Comparison of ENCODE assay signal across 1 cellular context in the genomic region with DNA sequence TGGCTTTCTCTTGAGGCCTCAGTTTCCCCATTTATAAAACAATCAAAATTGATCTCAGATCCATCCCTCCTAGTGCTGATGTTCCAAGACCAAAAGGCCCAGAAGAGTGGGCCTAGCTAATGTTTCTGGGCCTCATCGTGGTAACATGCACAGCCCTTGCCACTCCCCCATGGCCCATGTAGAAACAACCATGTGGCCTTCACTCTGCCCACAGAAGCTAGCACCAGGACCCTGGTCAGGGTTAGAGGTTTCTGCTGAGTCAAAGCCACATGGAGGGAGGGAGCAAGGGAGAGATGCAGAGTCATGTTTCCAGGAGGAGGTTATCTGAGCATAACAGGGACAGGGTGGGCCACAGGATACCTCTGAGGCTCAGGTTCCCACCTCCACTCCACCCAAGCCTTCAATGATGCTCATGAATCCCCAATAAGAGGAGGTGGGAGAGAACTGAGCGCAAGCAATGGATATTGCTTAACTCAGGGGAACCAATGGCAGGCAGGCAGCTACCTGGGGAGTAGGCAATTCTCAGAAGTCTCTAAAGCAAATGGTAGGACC.
TF ChIP-seq lines count a peak whose summit lies in the region.

No MANE protein-coding gene starts in this region.

TF ChIP-seq in K562, 482 proteins besides CTCF, POLR2A, EP300 and RAD21 (continued from another document and continues in another):
- TF ChIP-seq C11orf30 (IDR thresholded peaks at IDR 0.05; ENCODE audit: low read depth) (peak; percentile 98), TEAD4 (IDR thresholded peaks at IDR 0.05; ENCODE audit: low read length) (peak; percentile 82), TEAD4 (CRISPR knock-in tag; IDR thresholded peaks at IDR 0.05; ENCODE audit: borderline replicate concordance) (no peak), ZNF12 (CRISPR knock-in tag; IDR thresholded peaks at IDR 0.05) (no peak), YY1 (IDR thresholded peaks at IDR 0.05; ENCODE audit: borderline replicate concordance in 1 of 3, control insufficient read depth in 1 of 3, extremely low read depth in 1 of 3, insufficient read depth in 3 of 3, insufficient read length in 1 of 3, insufficient replicate concordance in 2 of 3, low read depth in 1 of 3, low read length in 2 of 3) (no peak), STAG1 (CRISPR knock-in tag; IDR thresholded peaks at IDR 0.05; ENCODE audit: borderline replicate concordance) (no peak), ZNF24 (IDR thresholded peaks at IDR 0.05) (no peak), NEUROD1 (IDR thresholded peaks at IDR 0.05; ENCODE audit: borderline replicate concordance, low read depth, low read length, partially characterized antibody) (no peak), JUND (IDR thresholded peaks at IDR 0.05; ENCODE audit: borderline replicate concordance, low read depth, low read length) (peak; percentile 59), JUND (tag; IDR thresholded peaks at IDR 0.05; ENCODE audit: borderline replicate concordance, low read depth, low read length) (peak; percentile 70; the same call in 1 of the 3 replicates), CXXC5 (CRISPR knock-in tag; IDR thresholded peaks at IDR 0.05) (peak; percentile 62; the same call in 1 of the 2 replicates), ESRRB (CRISPR knock-in tag; IDR thresholded peaks at IDR 0.05; ENCODE audit: borderline replicate concordance) (no peak), CBFA2T2 (conservative IDR thresholded peaks at IDR 0.05) (peak; percentile 82), CC2D1A (IDR thresholded peaks at IDR 0.05) (no peak), TFE3 (CRISPR knock-in tag; IDR thresholded peaks at IDR 0.05) (no peak), MEF2D (tag; conservative IDR thresholded peaks at IDR 0.05; ENCODE audit: low read depth) (no peak), NR2C1 (IDR thresholded peaks at IDR 0.05) (no peak), NR2C1 (tag; IDR thresholded peaks at IDR 0.05) (peak; percentile 69), ZMIZ1 (IDR thresholded peaks at IDR 0.05; ENCODE audit: low read depth in 2 of 2, low read length in 2 of 2) (no peak), TRIM24 (IDR thresholded peaks at IDR 0.05) (0 out of 4 replicates have a peak, but pooled peaks of 1 of the 2 experiments have one; percentile 55), BHLHE40 (IDR thresholded peaks at IDR 0.05; ENCODE audit: low read length) (no peak), RBM34 (IDR thresholded peaks at IDR 0.05; ENCODE audit: borderline replicate concordance, insufficient read depth, low read length) (no peak), ZNF395 (CRISPR knock-in tag; IDR thresholded peaks at IDR 0.05) (0 out of 2 replicates have a peak, but pooled peaks have one; percentile 7), MBD2 (IDR thresholded peaks at IDR 0.05; ENCODE audit: borderline replicate concordance, low read depth) (peak; percentile 22; the same call in 1 of the 2 replicates), KDM1A (IDR thresholded peaks at IDR 0.05) (peak; percentile 32 to 53; a peak in 3 of 4 replicates), TAF9B (IDR thresholded peaks at IDR 0.05; ENCODE audit: partially characterized antibody) (peak; percentile 62), SIX5 (IDR thresholded peaks at IDR 0.05; ENCODE audit: borderline replicate concordance in 1 of 2, insufficient read depth in 1 of 2, low read depth in 1 of 2, low read length in 2 of 2) (no peak), CHD1 (IDR thresholded peaks at IDR 0.05; ENCODE audit: low read length) (no peak), TCF3 (CRISPR knock-in tag; IDR thresholded peaks at IDR 0.05) (peak; percentile 94), MCM2 (IDR thresholded peaks at IDR 0.05; ENCODE audit: low read depth) (no peak), NCOR1 (IDR thresholded peaks at IDR 0.05) (peak; percentile 86), FIP1L1 (IDR thresholded peaks at IDR 0.05; ENCODE audit: low read depth, low read length, poor library complexity, severe bottlenecking) (no peak), MAFF (IDR thresholded peaks at IDR 0.05; ENCODE audit: low read length) (peak; percentile 97), HES1 (IDR thresholded peaks at IDR 0.05; ENCODE audit: low read depth) (no peak), ZNF76 (CRISPR knock-in tag; IDR thresholded peaks at IDR 0.05; ENCODE audit: borderline replicate concordance) (no peak), ZNF174 (CRISPR knock-in tag; IDR thresholded peaks at IDR 0.05) (0 out of 2 replicates have a peak, but pooled peaks have one; percentile 66), SMARCC2 (IDR thresholded peaks at IDR 0.05; ENCODE audit: low read depth) (no peak; the same call in 1 of the 2 replicates), POLR2G (IDR thresholded peaks at IDR 0.05; ENCODE audit: low read depth, low read length) (no peak), SFPQ (IDR thresholded peaks at IDR 0.05; ENCODE audit: low read depth, low read length) (no peak), TAL1 (IDR thresholded peaks at IDR 0.05) (peak; percentile 85), ZNF830 (CRISPR knock-in tag; IDR thresholded peaks at IDR 0.05) (no peak), ZNF347 (CRISPR knock-in tag; IDR thresholded peaks at IDR 0.05; ENCODE audit: low read depth) (no peak), UBTF (IDR thresholded peaks at IDR 0.05; ENCODE audit: borderline replicate concordance in 1 of 2, low read depth in 2 of 2, low read length in 2 of 2) (0 out of 4 replicates have a peak, but pooled peaks of 1 of the 2 experiments have one; percentile 23), SLC30A9 (CRISPR knock-in tag; IDR thresholded peaks at IDR 0.05) (no peak)
- TF ChIP-seq, protein P1, sequence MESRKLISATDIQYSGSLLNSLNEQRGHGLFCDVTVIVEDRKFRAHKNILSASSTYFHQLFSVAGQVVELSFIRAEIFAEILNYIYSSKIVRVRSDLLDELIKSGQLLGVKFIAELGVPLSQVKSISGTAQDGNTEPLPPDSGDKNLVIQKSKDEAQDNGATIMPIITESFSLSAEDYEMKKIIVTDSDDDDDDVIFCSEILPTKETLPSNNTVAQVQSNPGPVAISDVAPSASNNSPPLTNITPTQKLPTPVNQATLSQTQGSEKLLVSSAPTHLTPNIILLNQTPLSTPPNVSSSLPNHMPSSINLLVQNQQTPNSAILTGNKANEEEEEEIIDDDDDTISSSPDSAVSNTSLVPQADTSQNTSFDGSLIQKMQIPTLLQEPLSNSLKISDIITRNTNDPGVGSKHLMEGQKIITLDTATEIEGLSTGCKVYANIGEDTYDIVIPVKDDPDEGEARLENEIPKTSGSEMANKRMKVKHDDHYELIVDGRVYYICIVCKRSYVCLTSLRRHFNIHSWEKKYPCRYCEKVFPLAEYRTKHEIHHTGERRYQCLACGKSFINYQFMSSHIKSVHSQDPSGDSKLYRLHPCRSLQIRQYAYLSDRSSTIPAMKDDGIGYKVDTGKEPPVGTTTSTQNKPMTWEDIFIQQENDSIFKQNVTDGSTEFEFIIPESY (CRISPR knock-in tag; IDR thresholded peaks at IDR 0.05), result no peak
- TF ChIP-seq, protein P2, sequence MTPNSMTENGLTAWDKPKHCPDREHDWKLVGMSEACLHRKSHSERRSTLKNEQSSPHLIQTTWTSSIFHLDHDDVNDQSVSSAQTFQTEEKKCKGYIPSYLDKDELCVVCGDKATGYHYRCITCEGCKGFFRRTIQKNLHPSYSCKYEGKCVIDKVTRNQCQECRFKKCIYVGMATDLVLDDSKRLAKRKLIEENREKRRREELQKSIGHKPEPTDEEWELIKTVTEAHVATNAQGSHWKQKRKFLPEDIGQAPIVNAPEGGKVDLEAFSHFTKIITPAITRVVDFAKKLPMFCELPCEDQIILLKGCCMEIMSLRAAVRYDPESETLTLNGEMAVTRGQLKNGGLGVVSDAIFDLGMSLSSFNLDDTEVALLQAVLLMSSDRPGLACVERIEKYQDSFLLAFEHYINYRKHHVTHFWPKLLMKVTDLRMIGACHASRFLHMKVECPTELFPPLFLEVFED (CRISPR knock-in tag; conservative IDR thresholded peaks at IDR 0.05), result no peak
- TF ChIP-seq, protein P3, sequence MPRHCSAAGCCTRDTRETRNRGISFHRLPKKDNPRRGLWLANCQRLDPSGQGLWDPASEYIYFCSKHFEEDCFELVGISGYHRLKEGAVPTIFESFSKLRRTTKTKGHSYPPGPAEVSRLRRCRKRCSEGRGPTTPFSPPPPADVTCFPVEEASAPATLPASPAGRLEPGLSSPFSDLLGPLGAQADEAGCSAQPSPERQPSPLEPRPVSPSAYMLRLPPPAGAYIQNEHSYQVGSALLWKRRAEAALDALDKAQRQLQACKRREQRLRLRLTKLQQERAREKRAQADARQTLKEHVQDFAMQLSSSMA (CRISPR knock-in tag; IDR thresholded peaks at IDR 0.05), result no peak
